Comparison of ENCODE assay signal across 8 cellular contexts in genomic region chr7:106071999-106072714, GRCh38. TPM values are rescaled to one million over a fixed set of nuclear protein-coding genes. Genes with fewer than 3 reads are reported as not detected.
DNase-seq lines count a peak whose midpoint lies in the region; ATAC-seq and TF ChIP-seq lines count a peak whose summit lies in the region.

No MANE protein-coding gene starts in this region.

- ATAC-seq in activated naive CD8-positive, alpha-beta T cell treated with anti-CD3 and anti-CD28 coated beads, Interleukin-2, amount 50 U/mL, for 24 hours, result no peak
- peak; percentile 60 for ATAC-seq in mucosa of descending colon

- peak overlapping the region; percentile 92 for H3K27ac Mint-ChIP-seq in activated naive CD8-positive, alpha-beta T cell treated with anti-CD3 and anti-CD28 coated beads, Interleukin-2, amount 50 U/mL, for 24 hours

- intact Hi-C loops in mucosa of descending colon (cut with DNase I, micrococcal nuclease), result no loop called here

- peak; percentile 33 to 63 for DNase-seq in NCI-H524 (lab: John Stamatoyannopoulos, UW)
- no peak for DNase-seq in NCI-H524 treated with DMSO at 0.1 percent for 48 hours (lab: John Stamatoyannopoulos, UW)
- DNase-seq in NCI-H2029 (lab: John Stamatoyannopoulos, UW), result peak; percentile 77
- no peak for DNase-seq in activated naive CD8-positive, alpha-beta T cell treated with anti-CD3 and anti-CD28 coated beads, Interleukin-2, amount 50 U/mL, for 24 hours
- peak in 1 of 3 donors; percentile 75 for DNase-seq in mucosa of descending colon
- no peak for DNase-seq in COLO829 (ENCODE audit: low spot score)
- no peak for DNase-seq in dedifferentiated amniotic fluid mesenchymal stem cell (ENCODE audit: extremely low spot score)
- DNase-seq in stimulated activated CD4-positive, alpha-beta T cell treated with anti-CD3 and anti-CD28 coated beads, Interleukin-12 subunit alpha, Interleukin-12 subunit beta, amount 100 ng/mL, for 4 hours, result no peak

- no peak overlapping the region for H3K4me3 ChIP-seq in mucosa of descending colon

- no peaks in the 10 kb centered on the region for H3K36me3 ChIP-seq in mucosa of descending colon (ENCODE audit: low read depth)

- peaks cover 14% of the 10 kb centered on the region for H3K4me1 ChIP-seq in mucosa of descending colon (ENCODE audit: low read depth)

- no peaks in the 10 kb centered on the region for H3K9me3 ChIP-seq in mucosa of descending colon

- H3K27me3 Mint-ChIP-seq in activated naive CD8-positive, alpha-beta T cell treated with anti-CD3 and anti-CD28 coated beads, Interleukin-2, amount 50 U/mL, for 24 hours, result no peaks in the 10 kb centered on the region

- H3K36me3 Mint-ChIP-seq in activated naive CD8-positive, alpha-beta T cell treated with anti-CD3 and anti-CD28 coated beads, Interleukin-2, amount 50 U/mL, for 24 hours (ENCODE audit: low read depth), result no peaks in the 10 kb centered on the region

- H3K4me1 Mint-ChIP-seq in activated naive CD8-positive, alpha-beta T cell treated with anti-CD3 and anti-CD28 coated beads, Interleukin-2, amount 50 U/mL, for 24 hours, result peaks cover 67% of the 10 kb centered on the region

- peak overlapping the region; percentile 64 for H3K4me3 Mint-ChIP-seq in activated naive CD8-positive, alpha-beta T cell treated with anti-CD3 and anti-CD28 coated beads, Interleukin-2, amount 50 U/mL, for 24 hours

- H3K9me3 Mint-ChIP-seq in activated naive CD8-positive, alpha-beta T cell treated with anti-CD3 and anti-CD28 coated beads, Interleukin-2, amount 50 U/mL, for 24 hours, result no peaks in the 10 kb centered on the region

- no peak for TF ChIP-seq CTCF in mucosa of descending colon (IDR thresholded peaks at IDR 0.05)

RNA-seq across cellular contexts. Expression of gene SYPL1, which starts 40.0 kb away (rescaled TPM):
- 100 to 1,000 TPM in 1 of 3 donors, 10 to 100 TPM in 2; 73.8 to 109 (median 80.8) TPM for total RNA-seq in mucosa of descending colon

Comparison
In these comparisons a context has a peak if more than half of its experiments do, and no peak if none do; other contexts are left out.
1. DNase-seq: peak in NCI-H524 (2 of 2) and NCI-H2029 (single experiment); none in NCI-H524 treated with DMSO at 0.1 percent for 48 hours (single experiment), activated naive CD8-positive, alpha-beta T cell treated with anti-CD3 and anti-CD28 coated beads, Interleukin-2, amount 50 U/mL, for 24 hours (single experiment), COLO829 (single experiment), dedifferentiated amniotic fluid mesenchymal stem cell (single experiment) and stimulated activated CD4-positive, alpha-beta T cell treated with anti-CD3 and anti-CD28 coated beads, Interleukin-12 subunit alpha, Interleukin-12 subunit beta, amount 100 ng/mL, for 4 hours (single experiment).